In the genomic region with DNA sequence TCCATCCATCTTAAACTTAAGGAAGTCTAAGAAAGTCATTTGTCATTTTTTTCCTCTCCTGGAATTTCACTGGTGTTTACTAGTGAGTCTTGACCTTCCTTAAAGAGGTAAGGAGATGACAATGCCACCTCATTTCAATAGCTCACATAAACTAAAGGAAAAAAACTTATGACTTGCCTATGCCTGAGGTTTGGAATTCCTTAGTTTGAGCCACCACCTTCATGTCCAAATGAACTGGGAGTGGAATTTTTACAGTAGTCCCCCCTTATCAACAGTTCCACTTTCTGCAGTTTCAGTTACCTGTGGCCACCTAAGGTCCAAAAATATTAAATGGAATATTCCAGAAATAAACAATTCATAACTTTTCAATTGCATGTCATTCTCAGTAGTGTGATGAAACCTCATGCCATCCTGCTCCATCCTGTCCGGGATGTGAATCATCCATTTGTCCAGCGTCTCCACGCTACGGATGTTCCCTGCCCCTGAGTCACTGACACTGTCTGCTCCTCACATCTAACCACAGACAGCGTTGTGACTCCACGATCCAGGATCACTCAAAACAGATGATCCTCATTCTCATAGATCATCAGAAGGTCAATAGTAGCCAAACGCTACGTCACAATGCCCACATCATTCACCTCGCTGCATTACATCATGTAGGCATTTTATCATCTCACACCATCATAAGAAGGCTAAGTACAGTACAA, we compare ENCODE assay signal across 1 cellular context.
TF ChIP-seq lines count a peak whose summit lies in the region.

No MANE protein-coding gene starts in this region.

TF ChIP-seq in IMR-90, 13 proteins besides CTCF, POLR2A, EP300 and RAD21 (continued from another document):
- no peak for TF ChIP-seq CHD1 (IDR thresholded peaks at IDR 0.05; ENCODE audit: low read depth, low read length)
- peak; percentile 93 for TF ChIP-seq CEBPB (IDR thresholded peaks at IDR 0.05; ENCODE audit: low read depth, low read length)
- peak; percentile 86 for TF ChIP-seq FOS (IDR thresholded peaks at IDR 0.05; ENCODE audit: low read depth, low read length)
